In the genomic region with DNA sequence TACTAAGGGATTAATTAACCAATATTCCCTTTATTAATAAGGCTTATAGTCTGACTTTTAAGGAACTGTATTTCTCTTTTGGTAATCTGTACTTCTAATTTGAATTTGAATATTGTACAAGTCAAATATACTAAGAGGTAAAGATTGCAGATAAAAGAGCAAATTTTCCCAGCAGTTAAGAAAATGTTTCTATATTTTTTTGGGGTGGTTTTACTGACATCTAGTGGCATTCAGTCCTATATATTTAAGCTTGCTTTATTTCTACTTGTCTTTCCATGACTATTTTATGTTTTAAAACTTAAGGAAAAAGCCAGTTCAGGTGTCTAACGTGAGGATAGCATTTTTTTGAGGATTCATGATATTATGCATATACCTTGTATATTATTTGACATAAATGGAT, we compare ENCODE assay signal across 14 cellular contexts. TPM values are rescaled to one million over a fixed set of nuclear protein-coding genes. Genes with fewer than 3 reads are reported as not detected.
DNase-seq lines count a peak whose midpoint lies in the region; ATAC-seq and TF ChIP-seq lines count a peak whose summit lies in the region.
"Had no signal": no experiment of that assay in that cellular context is flagged by ENCODE, and none has a peak within 500 bp of the region (broad histone marks: within the 10 kb centered on the region; RNA-seq: fewer than 3 reads in every experiment).

No MANE protein-coding gene starts in this region.

- H3K9me3 ChIP-seq in breast epithelium: no peaks in the 10 kb centered on the region
- no peaks in the 10 kb centered on the region for H3K9me3 ChIP-seq in CD4-positive, alpha-beta memory T cell (ENCODE audit: control insufficient read depth in 1 of 2, low read length in 2 of 2)
- H3K9me3 ChIP-seq: adrenal gland had no signal

- no peaks in the 10 kb centered on the region for H3K9me3 Mint-ChIP-seq in MCF 10A (ENCODE audit: unreplicated experiment)
- no peaks in the 10 kb centered on the region for H3K9me3 Mint-ChIP-seq in type B pancreatic cell
- H3K9me3 Mint-ChIP-seq in CD4-positive, alpha-beta memory T cell: peaks cover 0 to 7% (median under 1%) of the 10 kb centered on the region in 8 donors
- H3K9me3 Mint-ChIP-seq in activated T-cell treated with anti-CD3 and anti-CD28 coated beads, Interleukin-2, amount 50 U/mL, for 4 hours: no peaks in the 10 kb centered on the region

- H3K4me3 ChIP-seq in breast epithelium (no peak overlapping the region), fibroblast of pulmonary artery (replicated peaks; ENCODE audit: low read depth, low read length) (no peak overlapping the region)
- no peak overlapping the region for H3K4me3 ChIP-seq in CD4-positive, alpha-beta memory T cell (ENCODE audit: low read length in 2 of 2)
- H3K4me3 ChIP-seq: adrenal gland had no signal

- intact Hi-C loops in MCF 10A (cut with micrococcal nuclease): loop anchor here (1.0 to 2.0 kb wide), 2 partner anchors 123 to 505 kb away; no protein-coding TSS in a partner anchor
- intact Hi-C loops in breast epithelium (cut with DNase I; ENCODE audit: low total_unique reads): no loop called here
- intact Hi-C loops in CD4-positive, alpha-beta memory T cell (cut with micrococcal nuclease): no loop called here

- BruUV-seq in MCF 10A (replicated peaks; lab: Mats Ljungman, UMichigan): no TSS peak

- POLR2A ChIA-PET in MCF 10A (lab: Yijun Ruan, JAX) (no interaction called here), RWPE1 (lab: Yijun Ruan, JAX; ENCODE audit: low non-redundant PET) (no interaction called here)
- POLR2A ChIA-PET in CD4-positive, alpha-beta memory T cell (lab: Charles Lee; ENCODE audit: partially characterized antibody): no interaction called here

- H3K4me3 Mint-ChIP-seq in MCF 10A (ENCODE audit: unreplicated experiment): no peak overlapping the region
- H3K4me3 Mint-ChIP-seq in type B pancreatic cell: no peak overlapping the region
- no peak overlapping the region for H3K4me3 Mint-ChIP-seq in CD4-positive, alpha-beta memory T cell
- no peak overlapping the region for H3K4me3 Mint-ChIP-seq in activated T-cell treated with anti-CD3 and anti-CD28 coated beads, Interleukin-2, amount 50 U/mL, for 4 hours

- H3K27ac Mint-ChIP-seq in MCF 10A (ENCODE audit: low read depth, unreplicated experiment) (no peak overlapping the region), type B pancreatic cell (no peak overlapping the region)
- no peak overlapping the region for H3K27ac Mint-ChIP-seq in CD4-positive, alpha-beta memory T cell

- peaks cover 21% of the 10 kb centered on the region for H3K27me3 Mint-ChIP-seq in MCF 10A (ENCODE audit: insufficient read depth, unreplicated experiment)
- no peaks in the 10 kb centered on the region for H3K27me3 Mint-ChIP-seq in type B pancreatic cell
- H3K27me3 Mint-ChIP-seq in CD4-positive, alpha-beta memory T cell: no peaks in the 10 kb centered on the region
- no peaks in the 10 kb centered on the region for H3K27me3 Mint-ChIP-seq in activated T-cell treated with anti-CD3 and anti-CD28 coated beads, Interleukin-2, amount 50 U/mL, for 4 hours (ENCODE audit: low read depth)

- no peak for TF ChIP-seq POLR2A in breast epithelium (IDR thresholded peaks at IDR 0.05)

- H3K4me1 Mint-ChIP-seq in MCF 10A (ENCODE audit: insufficient read depth, unreplicated experiment): no peaks in the 10 kb centered on the region
- no peaks in the 10 kb centered on the region for H3K4me1 Mint-ChIP-seq in type B pancreatic cell (ENCODE audit: unreplicated experiment)
- no peaks in the 10 kb centered on the region for H3K4me1 Mint-ChIP-seq in CD4-positive, alpha-beta memory T cell
- H3K4me1 Mint-ChIP-seq in activated T-cell treated with anti-CD3 and anti-CD28 coated beads, Interleukin-2, amount 50 U/mL, for 4 hours (ENCODE audit: low read depth): no peaks in the 10 kb centered on the region

- no peaks in the 10 kb centered on the region for H3K36me3 Mint-ChIP-seq in MCF 10A (ENCODE audit: insufficient read depth, unreplicated experiment)
- H3K36me3 Mint-ChIP-seq in type B pancreatic cell: no peaks in the 10 kb centered on the region
- no peaks in the 10 kb centered on the region for H3K36me3 Mint-ChIP-seq in CD4-positive, alpha-beta memory T cell
- H3K36me3 Mint-ChIP-seq in activated T-cell treated with anti-CD3 and anti-CD28 coated beads, Interleukin-2, amount 50 U/mL, for 4 hours (ENCODE audit: insufficient read depth): no peaks in the 10 kb centered on the region

- no peaks in the 10 kb centered on the region for H3K27me3 ChIP-seq in breast epithelium
- H3K27me3 ChIP-seq in CD4-positive, alpha-beta memory T cell (ENCODE audit: insufficient read depth, low read length): no peaks in the 10 kb centered on the region
- H3K27me3 ChIP-seq: adrenal gland had no signal

- DNase-seq in MCF 10A (ENCODE audit: unreplicated experiment) (no peak), breast epithelium (ENCODE audit: low spot score in 2 of 2) (no peak), RWPE1 (ENCODE audit: low spot score) (no peak), fibroblast of pulmonary artery (ENCODE audit: low read depth) (peak; percentile 3), type B pancreatic cell (ENCODE audit: extremely low spot score, unreplicated experiment) (no peak)
- no peak for DNase-seq in stimulated activated CD4-positive, alpha-beta T cell treated with anti-CD3 and anti-CD28 coated beads, Interleukin-2, amount 100 ng/mL, for 48 hours
- DNase-seq in CD4-positive, alpha-beta memory T cell: no peak
- no peak for DNase-seq in activated T-cell treated with anti-CD3 and anti-CD28 coated beads, Interleukin-2, amount 50 U/mL, for 4 hours
- DNase-seq: activated CD4-positive, CD25-positive, alpha-beta regulatory T cell; activated T-cell treated with anti-CD3 and anti-CD28 coated beads for 4 hours; adrenal gland; dermis blood vessel endothelial cell; NCI-H1417 treated with DMSO at 0.1 percent for 48 hours had no signal

- H3K27ac ChIP-seq in breast epithelium: no peak overlapping the region
- H3K27ac ChIP-seq in RWPE1: no peak overlapping the region
- H3K27ac ChIP-seq in CD4-positive, alpha-beta memory T cell (ENCODE audit: low read depth, low read length): no peak overlapping the region
- H3K27ac ChIP-seq: adrenal gland had no signal

- no peaks in the 10 kb centered on the region for H3K36me3 ChIP-seq in breast epithelium
- no peaks in the 10 kb centered on the region for H3K36me3 ChIP-seq in CD4-positive, alpha-beta memory T cell (ENCODE audit: insufficient read depth, low read length)
- H3K36me3 ChIP-seq: adrenal gland had no signal

- H3K4me1 ChIP-seq in breast epithelium: no peaks in the 10 kb centered on the region
- no peaks in the 10 kb centered on the region for H3K4me1 ChIP-seq in CD4-positive, alpha-beta memory T cell (ENCODE audit: insufficient read depth, low read length)
- H3K4me1 ChIP-seq: adrenal gland had no signal

- no peak for ATAC-seq in activated T-cell treated with anti-CD3 and anti-CD28 coated beads, Interleukin-2, amount 50 U/mL, for 4 hours

- CTCF ChIA-PET in MCF 10A (lab: Yijun Ruan, JAX): interaction anchor here (1.1 to 3.2 kb wide), 3 partner anchors 48 to 504 kb away, joined by 4 to 13 read pairs (median 12); no protein-coding TSS in a partner anchor
- CTCF ChIA-PET in RWPE1 (lab: Yijun Ruan, JAX): interaction anchor here (0.6 to 1.5 kb wide), 6 partner anchors 122 to 710 kb away, joined by 3 to 5 read pairs (median 4); a partner anchor contains a TSS
- CTCF ChIA-PET in CD4-positive, alpha-beta memory T cell (lab: Charles Lee; ENCODE audit: partially characterized antibody): no interaction called here

- TF ChIP-seq CTCF in MCF 10A (IDR thresholded peaks at IDR 0.05; ENCODE audit: unreplicated experiment) (peak; percentile 21), breast epithelium (IDR thresholded peaks at IDR 0.05) (no peak), RWPE1 (conservative IDR thresholded peaks at IDR 0.05; ENCODE audit: low read depth) (peak; percentile 25; the same call in 1 of the 2 replicates), fibroblast of pulmonary artery (IDR thresholded peaks at IDR 0.05; ENCODE audit: low read length, missing control alignments) (peak; percentile 10), type B pancreatic cell (conservative IDR thresholded peaks at IDR 0.05) (peak; percentile 60)

RNA-seq across cellular contexts. Expression of a gene that starts 41.6 kb away (rescaled TPM):
- not detected in 2 replicates for total RNA-seq in MCF 10A (2022)
- total RNA-seq in breast epithelium: under 1 TPM in 1 of 3 donors, not detected in 2; 0.59 TPM
- total RNA-seq in type B pancreatic cell (ENCODE audit: low replicate concordance): 0.17 TPM in 1 of 2 replicates, not detected in the other
- total RNA-seq in CD4-positive, alpha-beta memory T cell: under 1 TPM; 0.06 TPM
- polyA plus RNA-seq in CD4-positive, alpha-beta memory T cell: under 1 TPM in 1 of 2 donors, not detected in 1; 0.03 TPM
- total RNA-seq in activated T-cell treated with anti-CD3 and anti-CD28 coated beads, Interleukin-2, amount 50 U/mL, for 4 hours: not detected
- total RNA-seq: adrenal gland, dermis blood vessel endothelial cell, pulmonary artery endothelial cell had no signal
- polyA plus RNA-seq: adrenal gland had no signal

Comparison
In these comparisons a context has a peak if more than half of its experiments do, and no peak if none do; other contexts are left out.
1. CTCF ChIP-seq: peak in MCF 10A (single experiment), RWPE1 (single experiment), fibroblast of pulmonary artery (single experiment) and type B pancreatic cell (single experiment); none in breast epithelium (0 of 3).